ENCODE assay signal across 13 cellular contexts in the genomic region with DNA sequence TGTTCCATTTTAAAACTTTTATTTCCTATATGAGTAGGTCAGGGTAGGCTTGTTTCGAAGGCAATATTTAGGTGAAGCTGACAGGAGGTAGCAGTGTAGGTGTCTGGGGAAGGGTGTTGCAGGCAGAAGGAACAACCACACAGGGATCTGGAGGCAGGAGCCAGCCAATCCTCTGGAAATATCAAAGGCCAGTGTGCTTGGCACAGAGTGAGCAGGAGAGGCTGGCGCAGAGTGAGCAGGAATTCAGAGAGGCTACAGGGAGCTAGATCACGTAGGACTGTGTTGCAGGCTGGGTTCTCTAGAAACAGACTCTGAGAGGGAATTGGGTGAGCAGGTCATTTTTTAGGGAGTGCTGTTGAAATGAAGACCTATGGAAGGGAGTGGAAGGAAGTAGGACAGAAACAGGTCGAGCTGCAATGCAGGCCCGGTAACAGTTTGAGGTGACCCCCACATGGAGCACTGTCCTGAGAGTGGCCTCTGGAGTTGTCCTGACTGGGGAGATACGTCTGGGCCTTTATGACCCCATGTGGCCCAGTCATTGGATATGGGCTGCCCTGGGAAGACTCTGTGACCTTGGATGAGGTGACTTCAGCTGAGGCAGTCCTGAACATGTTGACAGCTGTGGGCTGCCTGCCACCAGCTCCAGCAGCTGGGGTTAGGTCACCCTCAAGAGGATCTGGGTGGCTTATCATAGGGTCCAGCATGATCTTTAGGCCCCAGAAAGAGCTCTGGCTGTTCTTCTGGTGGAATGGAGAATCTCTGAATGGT. TPM values are rescaled to one million over a fixed set of nuclear protein-coding genes. Genes with fewer than 3 reads are reported as not detected.
DNase-seq lines count a peak whose midpoint lies in the region; ATAC-seq and TF ChIP-seq lines count a peak whose summit lies in the region.
"Had no signal": no experiment of that assay in that cellular context is flagged by ENCODE, and none has a peak within 500 bp of the region (broad histone marks: within the 10 kb centered on the region; RNA-seq: fewer than 3 reads in every experiment).

No MANE protein-coding gene starts in this region.

- H3K9me3 Mint-ChIP-seq in activated T-helper 17 cell treated with anti-CD3 and anti-CD28 coated beads, Interleukin-2, amount 50 U/mL, for 72 hours, result no peaks in the 10 kb centered on the region

- ATAC-seq in activated T-helper 17 cell treated with anti-CD3 and anti-CD28 coated beads, Interleukin-2, amount 50 U/mL, for 72 hours (replicated peaks), result no peak
- ATAC-seq in heart left ventricle, result peak; percentile 95 to 97 (median 96)
- ATAC-seq in upper lobe of left lung (ENCODE audit: low FRiP score in 2 of 2), result peak; percentile 12 to 73

- no peaks in the 10 kb centered on the region for H3K27me3 ChIP-seq in heart left ventricle
- no peaks in the 10 kb centered on the region for H3K27me3 ChIP-seq in upper lobe of left lung
- H3K27me3 ChIP-seq in breast epithelium, result no peaks in the 10 kb centered on the region
- H3K27me3 ChIP-seq: BLaER1 had no signal

- peak overlapping the region in 10 of 12 donors; percentile 41 to 89 (median 60) for H3K27ac ChIP-seq in heart left ventricle
- no peak overlapping the region for H3K27ac ChIP-seq in upper lobe of left lung
- H3K27ac ChIP-seq in breast epithelium, result no peak overlapping the region
- H3K27ac ChIP-seq: BLaER1 had no signal

- H3K4me3 ChIP-seq in heart left ventricle (no peak overlapping the region), upper lobe of left lung (no peak overlapping the region), breast epithelium (no peak overlapping the region)
- H3K4me3 ChIP-seq: BLaER1 had no signal

- DNase-seq in heart left ventricle (peak; percentile 56 to 86 (median 76)), myocyte (ENCODE audit: low read depth) (peak; percentile 63), upper lobe of left lung (no peak), breast epithelium (ENCODE audit: low spot score in 2 of 2) (no peak), MV-4-11 (lab: John Stamatoyannopoulos, UW) (no peak)
- no peak for DNase-seq in activated naive CD4-positive, alpha-beta T cell treated with Interleukin-2 at 50 U/mL for 16 hours
- DNase-seq: MM.1S, NCI-H1105 treated with DMSO at 0.1 percent for 48 hours, NCI-H1930, NCI-H2171 treated with DMSO at 0.1 percent for 48 hours, NCI-H510A had no signal

- no peak for TF ChIP-seq CTCF in heart left ventricle (IDR thresholded peaks at IDR 0.05)
- TF ChIP-seq CTCF in upper lobe of left lung (IDR thresholded peaks at IDR 0.05), result no peak
- TF ChIP-seq CTCF in breast epithelium (IDR thresholded peaks at IDR 0.05), result no peak

- WGBS in heart left ventricle, 4 donors, result 54 to 62% (median 58%) methylated on average over 6 of the region's 6 CpGs
- WGBS in upper lobe of left lung, 2 donors, result 86 to 93% methylated on average over 6 of the region's 6 CpGs

- H3K36me3 Mint-ChIP-seq in activated T-helper 17 cell treated with anti-CD3 and anti-CD28 coated beads, Interleukin-2, amount 50 U/mL, for 72 hours (ENCODE audit: low read depth), result no peaks in the 10 kb centered on the region

- TF ChIP-seq EP300 in upper lobe of left lung (IDR thresholded peaks at IDR 0.05), result no peak

- no peaks in the 10 kb centered on the region for H3K27me3 Mint-ChIP-seq in activated T-helper 17 cell treated with anti-CD3 and anti-CD28 coated beads, Interleukin-2, amount 50 U/mL, for 72 hours

- no peak overlapping the region for H3K4me3 Mint-ChIP-seq in activated T-helper 17 cell treated with anti-CD3 and anti-CD28 coated beads, Interleukin-2, amount 50 U/mL, for 72 hours

- H3K4me1 Mint-ChIP-seq in activated T-helper 17 cell treated with anti-CD3 and anti-CD28 coated beads, Interleukin-2, amount 50 U/mL, for 72 hours, result no peaks in the 10 kb centered on the region

- peaks cover 0 to 21% (median 8%) of the 10 kb centered on the region in 12 donors for H3K4me1 ChIP-seq in heart left ventricle
- no peaks in the 10 kb centered on the region for H3K4me1 ChIP-seq in upper lobe of left lung
- H3K4me1 ChIP-seq in breast epithelium, result no peaks in the 10 kb centered on the region
- H3K4me1 ChIP-seq: BLaER1 had no signal

- intact Hi-C loops in heart left ventricle (cut with DNase I) (no loop called here), breast epithelium (cut with DNase I; ENCODE audit: low total_unique reads) (no loop called here)

- H3K36me3 ChIP-seq in heart left ventricle (no peaks in the 10 kb centered on the region), upper lobe of left lung (no peaks in the 10 kb centered on the region), breast epithelium (no peaks in the 10 kb centered on the region)
- H3K36me3 ChIP-seq: BLaER1 had no signal

- peak overlapping the region; percentile 15 for H3K27ac Mint-ChIP-seq in activated T-helper 17 cell treated with anti-CD3 and anti-CD28 coated beads, Interleukin-2, amount 50 U/mL, for 72 hours

- H3K9me3 ChIP-seq in heart left ventricle, result no peaks in the 10 kb centered on the region
- H3K9me3 ChIP-seq in upper lobe of left lung, result no peaks in the 10 kb centered on the region
- no peaks in the 10 kb centered on the region for H3K9me3 ChIP-seq in breast epithelium
- H3K9me3 ChIP-seq: BLaER1 had no signal

- no peak for TF ChIP-seq POLR2A in heart left ventricle (IDR thresholded peaks at IDR 0.05)
- TF ChIP-seq POLR2A in upper lobe of left lung (IDR thresholded peaks at IDR 0.05), result no peak
- no peak for TF ChIP-seq POLR2A in breast epithelium (IDR thresholded peaks at IDR 0.05)

RNA-seq across cellular contexts. Expression of gene ERCC5, which starts 51.7 kb away (rescaled TPM):
- 10 to 100 TPM; 65.9 to 95.5 TPM for total RNA-seq in activated T-helper 17 cell treated with anti-CD3 and anti-CD28 coated beads, Interleukin-2, amount 50 U/mL, for 72 hours
- total RNA-seq in heart left ventricle, result 10 to 100 TPM; 27.4 to 61.7 (median 31.4) TPM
- polyA plus RNA-seq in heart left ventricle, result 10 to 100 TPM; 22.4 to 34.0 TPM
- 63.0 and 64.9 TPM in 2 replicates for total RNA-seq in myocyte
- 28.2 TPM for polyA plus RNA-seq in myocyte (2012)
- 100 to 1,000 TPM in 1 of 6 donors, 10 to 100 TPM in 5; 39.1 to 138 (median 47.4) TPM for total RNA-seq in upper lobe of left lung
- 10 to 100 TPM; 76.0 to 85.0 (median 77.6) TPM for total RNA-seq in breast epithelium

Comparison
In these comparisons a context has a peak if more than half of its experiments do, and no peak if none do; other contexts are left out.
1. DNase-seq: peak in heart left ventricle (5 of 5) and myocyte (single experiment); none in upper lobe of left lung (0 of 2), breast epithelium (0 of 2), activated naive CD4-positive, alpha-beta T cell treated with Interleukin-2 at 50 U/mL for 16 hours (single experiment) and MV-4-11 (single experiment).
2. H3K27ac ChIP-seq: peak in heart left ventricle (10 of 12); none in upper lobe of left lung (0 of 4) and breast epithelium (0 of 2).